In the genomic region with DNA sequence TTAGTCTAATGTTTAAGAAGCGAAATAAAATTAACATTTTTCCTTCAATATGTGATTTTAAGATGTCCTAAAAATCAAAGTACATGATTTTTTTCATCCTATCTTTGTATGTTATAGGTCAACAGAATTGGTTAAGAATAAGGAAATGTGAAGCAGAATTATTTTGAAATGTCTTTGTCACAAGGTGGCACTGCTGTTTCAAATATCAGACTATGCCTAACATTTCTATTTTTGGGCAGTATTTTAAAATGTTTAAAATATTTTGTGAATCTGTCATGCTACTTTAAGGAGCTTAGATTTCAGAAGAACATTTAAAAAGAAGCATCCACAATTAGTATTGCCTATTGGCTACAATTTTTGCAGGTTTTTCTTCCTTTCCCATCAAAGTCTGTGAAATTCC, we compare ENCODE assay signal across 12 cellular contexts. TPM values are rescaled to one million over a fixed set of nuclear protein-coding genes. Genes with fewer than 3 reads are reported as not detected.
DNase-seq lines count a peak whose midpoint lies in the region; ATAC-seq, FAIRE-seq and TF ChIP-seq lines count a peak whose summit lies in the region.
"Had no signal": no experiment of that assay in that cellular context is flagged by ENCODE, and none has a peak within 500 bp of the region (broad histone marks: within the 10 kb centered on the region; RNA-seq: fewer than 3 reads in every experiment).

No MANE protein-coding gene starts in this region.

- no peak overlapping the region for H3K14ac ChIP-seq in H1 (ENCODE audit: insufficient read length)

- no peak overlapping the region for H2BK5ac ChIP-seq in H1 (ENCODE audit: low read depth, low read length)

- H3K9me3 ChIP-seq in H1 (ENCODE audit: insufficient read depth in 2 of 2, low read depth in 1 of 2, low read length in 1 of 2), result no peaks in the 10 kb centered on the region
- H3K9me3 ChIP-seq: right atrium auricular region had no signal

- H3K4me1 ChIP-seq in H1 (replicated peaks in 1 of 4; ENCODE audit: control insufficient read depth in 3 of 4, insufficient read depth in 4 of 4, low read length in 3 of 4), result no peaks in the 10 kb centered on the region
- H3K4me1 ChIP-seq: right atrium auricular region had no signal

- no peak overlapping the region for H2BK15ac ChIP-seq in H1 (ENCODE audit: low read length)

- H3K9ac ChIP-seq in H1 (replicated peaks in 1 of 4; ENCODE audit: extremely low read depth in 1 of 4, low read depth in 3 of 4, low read length in 3 of 4), result peak overlapping the region in 1 of 4 experiments; percentile 8; a peak in 1 of 7 replicates

- H3K79me1 ChIP-seq in H1 (ENCODE audit: low read depth, low read length), result no peaks in the 10 kb centered on the region

- H3K23ac ChIP-seq in H1 (ENCODE audit: insufficient read length), result no peak overlapping the region

- peak in 2 of 3 experiments; percentile 1 to 19; a peak in 2 of 4 replicates for TF ChIP-seq CTCF in H1 (IDR thresholded peaks at IDR 0.05; ENCODE audit: control extremely low read depth in 1 of 3, insufficient read depth in 1 of 3, low read depth in 1 of 3, low read length in 3 of 3)

- no peak overlapping the region for H3K18ac ChIP-seq in H1 (ENCODE audit: extremely low read depth, low read length)

- H2BK120ac ChIP-seq in H1 (replicated peaks; ENCODE audit: low read depth, low read length), result no peak overlapping the region

- peak in 1 of 2 experiments; percentile 68 for TF ChIP-seq RAD21 in H1 (IDR thresholded peaks at IDR 0.05 in 1 of 2, conservative IDR thresholded peaks at IDR 0.05 in 1 of 2; ENCODE audit: low read depth in 2 of 2, low read length in 2 of 2)

- H3K23me2 ChIP-seq in H1 (ENCODE audit: low read depth, low read length), result no peaks in the 10 kb centered on the region

- H3K4me3 ChIP-seq in H1 (ENCODE audit: extremely low read depth in 1 of 4, insufficient read depth in 2 of 4, low read depth in 3 of 4, low read length in 4 of 4), result no peak overlapping the region
- H3K4me3 ChIP-seq: right atrium auricular region had no signal

- TF ChIP-seq POLR2A in H1 (IDR thresholded peaks at IDR 0.05; ENCODE audit: control extremely low read depth in 1 of 2, low read depth in 2 of 2, low read length in 2 of 2), result no peak

- H3K56ac ChIP-seq in H1 (replicated peaks; ENCODE audit: insufficient read length, low read depth, low read length), result no peak overlapping the region

- no peak overlapping the region for H4K5ac ChIP-seq in H1 (ENCODE audit: insufficient read length, low read depth, low read length)

- no peak for ATAC-seq in stimulated activated naive CD8-positive, alpha-beta T cell treated with anti-CD3 and anti-CD28 coated beads, Interleukin-15, Interleukin-2, amounts not matched to agents 100 U/mL and 50 U/mL, for 24 hours
- ATAC-seq in HG03521 (IDR thresholded peaks at IDR 0.05; ENCODE audit: unreplicated experiment), result no peak

- FAIRE-seq in H1 (lab: Jason Lieb, UNC), result no peak

- H4K8ac ChIP-seq in H1 (ENCODE audit: extremely low read depth, insufficient read depth, low read length), result no peak overlapping the region

- H2AFZ ChIP-seq in H1 (ENCODE audit: low read length), result no peak overlapping the region

- TF ChIP-seq EP300 in H1 (IDR thresholded peaks at IDR 0.05; ENCODE audit: borderline replicate concordance in 1 of 2, low read depth in 2 of 2, low read length in 2 of 2), result no peak

- H3K36me3 ChIP-seq in H1 (ENCODE audit: control insufficient read depth in 2 of 4, insufficient read depth in 4 of 4, low read length in 3 of 4), result no peaks in the 10 kb centered on the region
- H3K36me3 ChIP-seq: right atrium auricular region had no signal

- H3K4ac ChIP-seq in H1 (replicated peaks; ENCODE audit: insufficient read length, low read depth, low read length), result no peak overlapping the region

- POLR2A ChIA-PET in H1 (lab: Charles Lee; ENCODE audit: partially characterized antibody), result no interaction called here

- no peak overlapping the region for H3K4me2 ChIP-seq in H1 (ENCODE audit: insufficient read depth in 1 of 2, low read depth in 2 of 2, low read length in 2 of 2)

- CTCF ChIA-PET in H1 (lab: Charles Lee; ENCODE audit: partially characterized antibody), result interaction anchor here (1.2 to 2.6 kb wide), 4 partner anchors 154 to 344 kb away, joined by 3 to 10 read pairs (median 4); no protein-coding TSS in a partner anchor

- no peaks in the 10 kb centered on the region for H3K27me3 ChIP-seq in H1 (replicated peaks in 1 of 4; ENCODE audit: control insufficient read depth in 3 of 4, extremely low read depth in 1 of 4, insufficient read depth in 3 of 4, low read length in 3 of 4)
- H3K27me3 ChIP-seq: right atrium auricular region had no signal

- no peak overlapping the region for H4K91ac ChIP-seq in H1 (replicated peaks; ENCODE audit: insufficient read length, low read length)

- WGBS in H1 (ENCODE audit: extremely low coverage in 1 of 2, insufficient coverage in 1 of 2, insufficient read length in 1 of 2, insufficient replicate concordance in 2 of 2, low coverage in 1 of 2, low lambda C conversion rate in 2 of 2, missing lambda C conversion rate in 1 of 2), 2 experiments, result 23% methylated on average over 1 of the region's 1 CpG; no CpG with 5 or more reads in 1 of the 2 experiments

- H2BK12ac ChIP-seq in H1 (ENCODE audit: low read depth, low read length), result no peak overlapping the region

- H2AK5ac ChIP-seq in H1 (ENCODE audit: low read depth, low read length), result no peak overlapping the region

- DNase-seq in SKM-1 treated with dmso at 0.1 percent for 144 hours (lab: John Stamatoyannopoulos, UW; ENCODE audit: unreplicated experiment) (peak; percentile 9), SKM-1 (lab: John Stamatoyannopoulos, UW; ENCODE audit: unreplicated experiment) (no peak), NCI-H345 (lab: John Stamatoyannopoulos, UW) (peak; percentile 3), H1 (ENCODE audit: low read depth in 1 of 2, low spot score in 2 of 2) (no peak), superior temporal gyrus (ENCODE audit: extremely low spot score) (peak; percentile 67), T-helper 1 cell (no peak)
- no peak for DNase-seq in stimulated activated naive CD8-positive, alpha-beta T cell treated with anti-CD3 and anti-CD28 coated beads, Interleukin-15, Interleukin-2, amounts not matched to agents 100 U/mL and 50 U/mL, for 24 hours
- DNase-seq: CD8-positive, alpha-beta memory T cell; NCI-H187 treated with DMSO at 0.1 percent for 48 hours had no signal

- H3K27ac ChIP-seq in H1 (ENCODE audit: low read depth, low read length), result no peak overlapping the region
- H3K27ac ChIP-seq: right atrium auricular region had no signal

- no peaks in the 10 kb centered on the region for H4K20me1 ChIP-seq in H1 (replicated peaks in 1 of 2; ENCODE audit: control insufficient read depth in 1 of 2, insufficient read depth in 2 of 2, low read length in 2 of 2)

- no peaks in the 10 kb centered on the region for H3K79me2 ChIP-seq in H1 (ENCODE audit: control insufficient read depth in 1 of 2, insufficient read depth in 2 of 2, low read length in 2 of 2)

- no peak overlapping the region for H2BK20ac ChIP-seq in H1 (ENCODE audit: low read length)

TF ChIP-seq in H1, 55 proteins besides CTCF, POLR2A, EP300 and RAD21:
- TF ChIP-seq SP2 (IDR thresholded peaks at IDR 0.05; ENCODE audit: low read length) (no peak), USF2 (IDR thresholded peaks at IDR 0.05; ENCODE audit: low read length) (no peak), MAX (IDR thresholded peaks at IDR 0.05) (no peak), PHF8 (conservative IDR thresholded peaks at IDR 0.05; ENCODE audit: low read depth, low read length) (no peak), YY1 (IDR thresholded peaks at IDR 0.05; ENCODE audit: low read depth, low read length) (no peak), CEBPB (IDR thresholded peaks at IDR 0.05; ENCODE audit: low read depth, low read length) (no peak), EZH2 (IDR thresholded peaks at IDR 0.05; ENCODE audit: low read depth, low read length, severe bottlenecking) (no peak), SUZ12 (IDR thresholded peaks at IDR 0.05; ENCODE audit: low read length) (no peak), TAF7 (optimal IDR thresholded peaks at IDR 0.05; ENCODE audit: borderline replicate concordance, low read depth, low read length) (no peak)
- TF ChIP-seq, protein P1, sequence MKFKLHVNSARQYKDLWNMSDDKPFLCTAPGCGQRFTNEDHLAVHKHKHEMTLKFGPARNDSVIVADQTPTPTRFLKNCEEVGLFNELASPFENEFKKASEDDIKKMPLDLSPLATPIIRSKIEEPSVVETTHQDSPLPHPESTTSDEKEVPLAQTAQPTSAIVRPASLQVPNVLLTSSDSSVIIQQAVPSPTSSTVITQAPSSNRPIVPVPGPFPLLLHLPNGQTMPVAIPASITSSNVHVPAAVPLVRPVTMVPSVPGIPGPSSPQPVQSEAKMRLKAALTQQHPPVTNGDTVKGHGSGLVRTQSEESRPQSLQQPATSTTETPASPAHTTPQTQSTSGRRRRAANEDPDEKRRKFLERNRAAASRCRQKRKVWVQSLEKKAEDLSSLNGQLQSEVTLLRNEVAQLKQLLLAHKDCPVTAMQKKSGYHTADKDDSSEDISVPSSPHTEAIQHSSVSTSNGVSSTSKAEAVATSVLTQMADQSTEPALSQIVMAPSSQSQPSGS (IDR thresholded peaks at IDR 0.05; ENCODE audit: low read length), result no peak
TF ChIP-seq in H1: peak in this region for 0.

RNA-seq across cellular contexts. Expression of gene AMY1C, which starts 38.7 kb away (rescaled TPM):
- total RNA-seq in H1 (2021; fragmentation: NEBNext Ultra II Directional; extraction: Animal tissue kit (Norgen Biotek cat#: 25700)), result not detected in 2 replicates
- polyA plus RNA-seq in H1 (2011; rRNA removed), result not detected in 2 replicates
- not detected for polyA plus RNA-seq in H1 (2011; cell fraction: cytosol; rRNA removed)
- polyA plus RNA-seq in H1 (2011; cell fraction: nucleus; rRNA removed), result not detected
- not detected in 4 replicates for polyA plus RNA-seq in H1 (2012, experiment 1 of 2)
- not detected for polyA plus RNA-seq in H1 (2012, experiment 2 of 2)
- polyA plus RNA-seq in H1 (2013, experiment 1 of 2), result not detected
- polyA plus RNA-seq in H1 (2013, experiment 2 of 2), result not detected
- polyA minus RNA-seq in H1 (2011; rRNA and poly(A)+ RNA removed), result not detected in 2 replicates
- polyA minus RNA-seq in H1 (2011; cell fraction: cytosol; rRNA and poly(A)+ RNA removed), result not detected
- not detected for polyA minus RNA-seq in H1 (2011; cell fraction: nucleus; rRNA and poly(A)+ RNA removed)
- total RNA-seq: CD8-positive, alpha-beta memory T cell; right atrium auricular region; subcutaneous adipose tissue had no signal
- polyA plus RNA-seq: CD8-positive, alpha-beta memory T cell had no signal

Comparison
In these comparisons a context has a peak if more than half of its experiments do, and no peak if none do; other contexts are left out.
1. DNase-seq: peak in SKM-1 treated with dmso at 0.1 percent for 144 hours (single experiment), NCI-H345 (single experiment) and superior temporal gyrus (single experiment); none in SKM-1 (single experiment), H1 (0 of 2), stimulated activated naive CD8-positive, alpha-beta T cell treated with anti-CD3 and anti-CD28 coated beads, Interleukin-15, Interleukin-2, amounts not matched to agents 100 U/mL and 50 U/mL, for 24 hours (single experiment) and T-helper 1 cell (0 of 5).